ENCODE assay signal across 1 cellular context in the genomic region with DNA sequence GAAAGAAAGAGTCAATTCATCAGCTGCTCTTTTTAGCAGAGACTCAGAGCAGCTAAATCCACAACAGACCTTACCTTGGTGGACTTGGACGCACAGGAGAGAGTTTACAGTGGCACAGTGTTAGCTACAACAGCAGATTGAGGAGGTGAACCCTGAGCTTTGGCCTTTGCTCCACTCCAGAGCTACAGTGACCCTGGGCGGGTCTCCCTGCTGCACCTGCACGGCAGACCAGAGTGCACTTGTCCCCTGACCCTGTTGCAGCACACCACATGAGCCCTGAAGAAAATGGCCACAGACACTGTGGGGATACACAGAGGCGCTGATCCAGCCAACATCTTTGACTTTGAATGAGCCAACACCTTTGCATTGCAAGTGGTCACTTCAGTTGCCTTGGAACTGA.
TF ChIP-seq lines count a peak whose summit lies in the region.

No MANE protein-coding gene starts in this region.

TF ChIP-seq in HepG2, 621 proteins besides CTCF, POLR2A, EP300 and RAD21 (continued from another document):
- TF ChIP-seq, protein P1, sequence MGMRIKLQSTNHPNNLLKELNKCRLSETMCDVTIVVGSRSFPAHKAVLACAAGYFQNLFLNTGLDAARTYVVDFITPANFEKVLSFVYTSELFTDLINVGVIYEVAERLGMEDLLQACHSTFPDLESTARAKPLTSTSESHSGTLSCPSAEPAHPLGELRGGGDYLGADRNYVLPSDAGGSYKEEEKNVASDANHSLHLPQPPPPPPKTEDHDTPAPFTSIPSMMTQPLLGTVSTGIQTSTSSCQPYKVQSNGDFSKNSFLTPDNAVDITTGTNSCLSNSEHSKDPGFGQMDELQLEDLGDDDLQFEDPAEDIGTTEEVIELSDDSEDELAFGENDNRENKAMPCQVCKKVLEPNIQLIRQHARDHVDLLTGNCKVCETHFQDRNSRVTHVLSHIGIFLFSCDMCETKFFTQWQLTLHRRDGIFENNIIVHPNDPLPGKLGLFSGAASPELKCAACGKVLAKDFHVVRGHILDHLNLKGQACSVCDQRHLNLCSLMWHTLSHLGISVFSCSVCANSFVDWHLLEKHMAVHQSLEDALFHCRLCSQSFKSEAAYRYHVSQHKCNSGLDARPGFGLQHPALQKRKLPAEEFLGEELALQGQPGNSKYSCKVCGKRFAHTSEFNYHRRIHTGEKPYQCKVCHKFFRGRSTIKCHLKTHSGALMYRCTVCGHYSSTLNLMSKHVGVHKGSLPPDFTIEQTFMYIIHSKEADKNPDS (CRISPR knock-in tag; IDR thresholded peaks at IDR 0.05): no peak
- peak; percentile 73 for TF ChIP-seq ZEB1 (IDR thresholded peaks at IDR 0.05; ENCODE audit: insufficient replicate concordance, low read depth)
- TF ChIP-seq, protein P2, sequence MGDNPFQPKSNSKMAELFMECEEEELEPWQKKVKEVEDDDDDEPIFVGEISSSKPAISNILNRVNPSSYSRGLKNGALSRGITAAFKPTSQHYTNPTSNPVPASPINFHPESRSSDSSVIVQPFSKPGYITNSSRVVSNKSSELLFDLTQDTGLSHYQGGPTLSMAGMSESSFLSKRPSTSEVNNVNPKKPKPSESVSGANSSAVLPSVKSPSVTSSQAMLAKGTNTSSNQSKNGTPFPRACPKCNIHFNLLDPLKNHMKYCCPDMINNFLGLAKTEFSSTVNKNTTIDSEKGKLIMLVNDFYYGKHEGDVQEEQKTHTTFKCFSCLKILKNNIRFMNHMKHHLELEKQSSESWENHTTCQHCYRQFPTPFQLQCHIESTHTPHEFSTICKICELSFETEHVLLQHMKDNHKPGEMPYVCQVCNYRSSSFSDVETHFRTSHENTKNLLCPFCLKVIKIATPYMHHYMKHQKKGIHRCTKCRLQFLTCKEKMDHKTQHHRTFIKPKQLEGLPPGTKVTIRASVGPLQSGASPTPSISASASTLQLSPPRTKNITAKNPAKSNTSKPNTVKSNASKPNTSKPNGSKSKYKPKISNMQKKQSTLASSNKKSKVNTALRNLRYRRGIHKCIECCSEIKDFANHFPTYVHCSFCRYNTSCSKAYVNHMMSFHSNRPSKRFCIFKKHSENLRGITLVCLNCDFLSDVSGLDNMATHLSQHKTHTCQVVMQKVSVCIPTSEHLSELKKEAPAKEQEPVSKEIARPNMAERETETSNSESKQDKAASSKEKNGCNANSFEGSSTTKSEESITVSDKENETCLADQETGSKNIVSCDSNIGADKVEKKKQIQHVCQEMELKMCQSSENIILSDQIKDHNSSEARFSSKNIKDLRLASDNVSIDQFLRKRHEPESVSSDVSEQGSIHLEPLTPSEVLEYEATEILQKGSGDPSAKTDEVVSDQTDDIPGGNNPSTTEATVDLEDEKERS (CRISPR knock-in tag; IDR thresholded peaks at IDR 0.05): 0 out of 2 replicates have a peak, but pooled peaks have one; percentile 67
- TF ChIP-seq, protein P3, sequence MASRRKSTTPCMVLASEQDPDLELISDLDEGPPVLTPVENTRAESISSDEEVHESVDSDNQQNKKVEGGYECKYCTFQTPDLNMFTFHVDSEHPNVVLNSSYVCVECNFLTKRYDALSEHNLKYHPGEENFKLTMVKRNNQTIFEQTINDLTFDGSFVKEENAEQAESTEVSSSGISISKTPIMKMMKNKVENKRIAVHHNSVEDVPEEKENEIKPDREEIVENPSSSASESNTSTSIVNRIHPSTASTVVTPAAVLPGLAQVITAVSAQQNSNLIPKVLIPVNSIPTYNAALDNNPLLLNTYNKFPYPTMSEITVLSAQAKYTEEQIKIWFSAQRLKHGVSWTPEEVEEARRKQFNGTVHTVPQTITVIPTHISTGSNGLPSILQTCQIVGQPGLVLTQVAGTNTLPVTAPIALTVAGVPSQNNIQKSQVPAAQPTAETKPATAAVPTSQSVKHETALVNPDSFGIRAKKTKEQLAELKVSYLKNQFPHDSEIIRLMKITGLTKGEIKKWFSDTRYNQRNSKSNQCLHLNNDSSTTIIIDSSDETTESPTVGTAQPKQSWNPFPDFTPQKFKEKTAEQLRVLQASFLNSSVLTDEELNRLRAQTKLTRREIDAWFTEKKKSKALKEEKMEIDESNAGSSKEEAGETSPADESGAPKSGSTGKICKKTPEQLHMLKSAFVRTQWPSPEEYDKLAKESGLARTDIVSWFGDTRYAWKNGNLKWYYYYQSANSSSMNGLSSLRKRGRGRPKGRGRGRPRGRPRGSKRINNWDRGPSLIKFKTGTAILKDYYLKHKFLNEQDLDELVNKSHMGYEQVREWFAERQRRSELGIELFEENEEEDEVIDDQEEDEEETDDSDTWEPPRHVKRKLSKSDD (CRISPR knock-in tag; IDR thresholded peaks at IDR 0.05; ENCODE audit: low read depth): peak; percentile 45; the same call in 1 of the 2 replicates
- TF ChIP-seq ZNF260 (CRISPR knock-in tag; IDR thresholded peaks at IDR 0.05; ENCODE audit: borderline replicate concordance, low read depth): no peak
- no peak for TF ChIP-seq ZNF264 (CRISPR knock-in tag; IDR thresholded peaks at IDR 0.05)
- TF ChIP-seq CBX1 (IDR thresholded peaks at IDR 0.05; ENCODE audit: low read depth): no peak
TF ChIP-seq in HepG2: peak in this region for 123.
